ENCODE assay signal across 1 cellular context in genomic region chr11:61541568-61541967, GRCh38.
TF ChIP-seq lines count a peak whose summit lies in the region.

No MANE protein-coding gene starts in this region.

TF ChIP-seq in K562, 482 proteins besides CTCF, POLR2A, EP300 and RAD21 (continued from another document):
- TF ChIP-seq, protein P1, sequence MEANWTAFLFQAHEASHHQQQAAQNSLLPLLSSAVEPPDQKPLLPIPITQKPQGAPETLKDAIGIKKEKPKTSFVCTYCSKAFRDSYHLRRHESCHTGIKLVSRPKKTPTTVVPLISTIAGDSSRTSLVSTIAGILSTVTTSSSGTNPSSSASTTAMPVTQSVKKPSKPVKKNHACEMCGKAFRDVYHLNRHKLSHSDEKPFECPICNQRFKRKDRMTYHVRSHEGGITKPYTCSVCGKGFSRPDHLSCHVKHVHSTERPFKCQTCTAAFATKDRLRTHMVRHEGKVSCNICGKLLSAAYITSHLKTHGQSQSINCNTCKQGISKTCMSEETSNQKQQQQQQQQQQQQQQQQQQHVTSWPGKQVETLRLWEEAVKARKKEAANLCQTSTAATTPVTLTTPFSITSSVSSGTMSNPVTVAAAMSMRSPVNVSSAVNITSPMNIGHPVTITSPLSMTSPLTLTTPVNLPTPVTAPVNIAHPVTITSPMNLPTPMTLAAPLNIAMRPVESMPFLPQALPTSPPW (CRISPR knock-in tag; IDR thresholded peaks at IDR 0.05) = peak; percentile 79
- peak; percentile 34; the same call in 1 of the 2 replicates for TF ChIP-seq ESRRA (IDR thresholded peaks at IDR 0.05; ENCODE audit: borderline replicate concordance, low read depth)
- TF ChIP-seq ZNF3 (CRISPR knock-in tag; IDR thresholded peaks at IDR 0.05) = no peak
- TF ChIP-seq RCOR1 (IDR thresholded peaks at IDR 0.05; ENCODE audit: borderline replicate concordance in 1 of 2, low read depth in 2 of 2, low read length in 2 of 2) = 0 out of 4 replicates have a peak, but pooled peaks of 1 of the 2 experiments have one; percentile 29
- TF ChIP-seq KLF10 (CRISPR knock-in tag; IDR thresholded peaks at IDR 0.05) = no peak
- TF ChIP-seq SIX5 (IDR thresholded peaks at IDR 0.05; ENCODE audit: borderline replicate concordance in 1 of 2, insufficient read depth in 1 of 2, low read depth in 1 of 2, low read length in 2 of 2) = no peak
- TF ChIP-seq ZNF444 (CRISPR knock-in tag; IDR thresholded peaks at IDR 0.05) = peak; percentile 28; the same call in 1 of the 2 replicates
- TF ChIP-seq RHOXF2B (CRISPR knock-in tag; conservative IDR thresholded peaks at IDR 0.05) = no peak
- peak; percentile 80; the same call in 1 of the 2 replicates for TF ChIP-seq SPI1 (IDR thresholded peaks at IDR 0.05; ENCODE audit: borderline replicate concordance, low read depth, low read length)
- 0 out of 2 replicates have a peak, but pooled peaks have one; percentile 21 for TF ChIP-seq ZEB2 (IDR thresholded peaks at IDR 0.05)
- TF ChIP-seq ZNF140 (CRISPR knock-in tag; IDR thresholded peaks at IDR 0.05) = no peak
- 0 out of 2 replicates have a peak, but pooled peaks have one; percentile 13 for TF ChIP-seq ZNF263 (CRISPR knock-in tag; IDR thresholded peaks at IDR 0.05; ENCODE audit: borderline replicate concordance)
- no peak for TF ChIP-seq NCOR1 (IDR thresholded peaks at IDR 0.05)
- no peak for TF ChIP-seq ZNF24 (IDR thresholded peaks at IDR 0.05)
- TF ChIP-seq KDM1A (IDR thresholded peaks at IDR 0.05) = 0 out of 4 replicates have a peak, but pooled peaks of 1 of the 2 experiments have one; percentile 30
- no peak for TF ChIP-seq ZHX1 (conservative IDR thresholded peaks at IDR 0.05; ENCODE audit: low read length)
- TF ChIP-seq RNF2 (IDR thresholded peaks at IDR 0.05) = no peak
- TF ChIP-seq, protein P2, sequence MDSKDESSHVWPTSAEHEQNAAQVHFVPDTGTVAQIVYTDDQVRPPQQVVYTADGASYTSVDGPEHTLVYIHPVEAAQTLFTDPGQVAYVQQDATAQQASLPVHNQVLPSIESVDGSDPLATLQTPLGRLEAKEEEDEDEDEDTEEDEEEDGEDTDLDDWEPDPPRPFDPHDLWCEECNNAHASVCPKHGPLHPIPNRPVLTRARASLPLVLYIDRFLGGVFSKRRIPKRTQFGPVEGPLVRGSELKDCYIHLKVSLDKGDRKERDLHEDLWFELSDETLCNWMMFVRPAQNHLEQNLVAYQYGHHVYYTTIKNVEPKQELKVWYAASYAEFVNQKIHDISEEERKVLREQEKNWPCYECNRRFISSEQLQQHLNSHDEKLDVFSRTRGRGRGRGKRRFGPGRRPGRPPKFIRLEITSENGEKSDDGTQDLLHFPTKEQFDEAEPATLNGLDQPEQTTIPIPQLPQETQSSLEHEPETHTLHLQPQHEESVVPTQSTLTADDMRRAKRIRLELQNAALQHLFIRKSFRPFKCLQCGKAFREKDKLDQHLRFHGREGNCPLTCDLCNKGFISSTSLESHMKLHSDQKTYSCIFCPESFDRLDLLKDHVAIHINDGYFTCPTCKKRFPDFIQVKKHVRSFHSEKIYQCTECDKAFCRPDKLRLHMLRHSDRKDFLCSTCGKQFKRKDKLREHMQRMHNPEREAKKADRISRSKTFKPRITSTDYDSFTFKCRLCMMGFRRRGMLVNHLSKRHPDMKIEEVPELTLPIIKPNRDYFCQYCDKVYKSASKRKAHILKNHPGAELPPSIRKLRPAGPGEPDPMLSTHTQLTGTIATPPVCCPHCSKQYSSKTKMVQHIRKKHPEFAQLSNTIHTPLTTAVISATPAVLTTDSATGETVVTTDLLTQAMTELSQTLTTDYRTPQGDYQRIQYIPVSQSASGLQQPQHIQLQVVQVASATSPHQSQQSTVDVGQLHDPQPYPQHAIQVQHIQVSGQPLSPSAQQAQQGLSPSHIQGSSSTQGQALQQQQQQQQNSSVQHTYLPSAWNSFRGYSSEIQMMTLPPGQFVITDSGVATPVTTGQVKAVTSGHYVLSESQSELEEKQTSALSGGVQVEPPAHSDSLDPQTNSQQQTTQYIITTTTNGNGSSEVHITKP (IDR thresholded peaks at IDR 0.05; ENCODE audit: partially characterized antibody) = peak; percentile 17
- peak; percentile 66; the same call in 1 of the 2 replicates for TF ChIP-seq MTA1 (IDR thresholded peaks at IDR 0.05; ENCODE audit: borderline replicate concordance)
